In the genomic region with DNA sequence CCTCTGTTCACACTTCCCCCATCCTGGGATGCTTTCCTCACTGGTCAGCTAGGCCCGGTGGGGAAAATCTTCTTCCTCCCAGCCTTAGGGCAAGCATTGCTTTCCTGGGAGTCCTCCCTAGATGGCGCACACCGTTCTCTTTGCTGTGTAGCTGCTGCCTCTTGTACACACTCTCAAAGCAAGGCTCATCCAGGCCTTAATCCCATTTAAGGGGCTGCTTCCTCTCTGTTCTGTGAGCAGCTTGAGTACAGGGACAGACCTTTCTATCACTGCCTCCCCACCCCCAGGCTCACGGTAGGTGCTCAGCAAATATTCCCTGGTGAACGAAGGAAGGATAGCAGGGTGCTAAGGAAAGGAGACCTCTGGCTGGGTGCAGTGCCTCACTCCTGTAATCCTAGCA, we compare ENCODE assay signal across 10 cellular contexts. TPM values are rescaled to one million over a fixed set of nuclear protein-coding genes. Genes with fewer than 3 reads are reported as not detected.
DNase-seq lines count a peak whose midpoint lies in the region; ATAC-seq and TF ChIP-seq lines count a peak whose summit lies in the region.
"Had no signal": no experiment of that assay in that cellular context is flagged by ENCODE, and none has a peak within 500 bp of the region (broad histone marks: within the 10 kb centered on the region; RNA-seq: fewer than 3 reads in every experiment).

No MANE protein-coding gene starts in this region.

- H3K56ac ChIP-seq in IMR-90 (ENCODE audit: extremely low read depth, insufficient read depth, low read length) = no peak overlapping the region

- dilution Hi-C loops in IMR-90 (cut with HindIII; ENCODE audit: low sequenced_read_pairs, unreplicated experiment) = no loop called here

- H3K23ac ChIP-seq in IMR-90 (ENCODE audit: low read depth, low read length) = no peak overlapping the region

- no peak overlapping the region for H2BK120ac ChIP-seq in IMR-90 (ENCODE audit: low read depth, low read length)

- no peak overlapping the region for H2BK20ac ChIP-seq in IMR-90 (ENCODE audit: low read depth, low read length)

- H4K8ac ChIP-seq in IMR-90 (ENCODE audit: low read depth in 2 of 2, low read length in 2 of 2) = no peak overlapping the region

- H2BK15ac ChIP-seq in IMR-90 (ENCODE audit: low read depth, low read length) = no peak overlapping the region

- no peak overlapping the region for H2AFZ ChIP-seq in IMR-90 (replicated peaks; ENCODE audit: low read length, poor library complexity)

- 20% methylated on average over 1 of the region's 5 CpGs; no CpG with 5 or more reads in 1 of the 2 experiments for WGBS in IMR-90 (ENCODE audit: extremely low coverage in 2 of 2, insufficient read length in 1 of 2), 2 experiments

- POLR2A ChIA-PET in IMR-90 (lab: Charles Lee; ENCODE audit: unreplicated experiment) = no interaction called here

- no peak overlapping the region for H2BK5ac ChIP-seq in IMR-90 (ENCODE audit: low read depth, low read length, poor library complexity, severe bottlenecking)

- DNase-seq in D341Med (ENCODE audit: low spot score) (peak; percentile 66), IMR-90 (peak; percentile 35), SKM-1 treated with dmso at 0.1 percent for 144 hours (lab: John Stamatoyannopoulos, UW; ENCODE audit: unreplicated experiment) (peak; percentile 23), islet precursor cell (peak; percentile 83), globus pallidus (ENCODE audit: low spot score) (no peak), kidney tubule cell (ENCODE audit: low spot score) (no peak)
- DNase-seq: activated CD4-positive, alpha-beta T cell treated with anti-CD3 and anti-CD28 coated beads for 1 hour had no signal

- no peak overlapping the region for H4K5ac ChIP-seq in IMR-90 (ENCODE audit: low read depth, low read length)

- no peaks in the 10 kb centered on the region; the same call in 1 of the 2 replicates for H4K20me1 ChIP-seq in IMR-90 (ENCODE audit: insufficient read depth, low read length)

- peak; percentile 34 for TF ChIP-seq CTCF in IMR-90 (conservative IDR thresholded peaks at IDR 0.05; ENCODE audit: low read depth, low read length)

- no peak for TF ChIP-seq POLR2A in IMR-90 (IDR thresholded peaks at IDR 0.05; ENCODE audit: low read depth, low read length)

- H3K27ac ChIP-seq in IMR-90 (ENCODE audit: insufficient read depth, low read length) = no peak overlapping the region

- ATAC-seq in IMR-90 (ENCODE audit: low read depth) = peak; percentile 84
- no peak for ATAC-seq in GM18868 (IDR thresholded peaks at IDR 0.05; ENCODE audit: unreplicated experiment)
- ATAC-seq in GM21528 (IDR thresholded peaks at IDR 0.05; ENCODE audit: low FRiP score, unreplicated experiment) = no peak

- H3K36me3 ChIP-seq in IMR-90 (ENCODE audit: control insufficient read depth, insufficient read depth, low read length) = no peaks in the 10 kb centered on the region

- no peak overlapping the region for H3K4me2 ChIP-seq in IMR-90 (ENCODE audit: low read depth, low read length)

- TF ChIP-seq RAD21 in IMR-90 (IDR thresholded peaks at IDR 0.05; ENCODE audit: low read length) = no peak

- no peak overlapping the region for H3K14ac ChIP-seq in IMR-90 (replicated peaks; ENCODE audit: low read depth, low read length)

- H3K9me3 ChIP-seq in IMR-90 (ENCODE audit: control insufficient read depth, insufficient read depth, low read length) = no peaks in the 10 kb centered on the region

- peaks cover 7% of the 10 kb centered on the region; the same call in 1 of the 2 replicates for H3K27me3 ChIP-seq in IMR-90 (ENCODE audit: control insufficient read depth, insufficient read depth, low read length)

- no peak overlapping the region for H3K4me3 ChIP-seq in IMR-90 (ENCODE audit: insufficient read depth, low read depth, low read length)

- intact Hi-C loops in IMR-90 (cut with micrococcal nuclease) = no loop called here

- H3K79me1 ChIP-seq in IMR-90 (ENCODE audit: low read depth in 1 of 2, low read length in 2 of 2) = no peaks in the 10 kb centered on the region

- no peak overlapping the region for H2AK5ac ChIP-seq in IMR-90 (ENCODE audit: low read depth, low read length)

- no peaks in the 10 kb centered on the region for H3K4me1 ChIP-seq in IMR-90 (ENCODE audit: control insufficient read depth, insufficient read depth, low read length)

- BruUV-seq in IMR-90 (replicated peaks; lab: Mats Ljungman, UMichigan) = no TSS peak

- CTCF ChIA-PET in IMR-90 (lab: Yijun Ruan, JAX) = interaction anchor here (1.0 to 1.3 kb wide), 2 partner anchors 10 to 191 kb away, joined by 3 to 4 read pairs; no protein-coding TSS in a partner anchor

- no peak overlapping the region for H3K9ac ChIP-seq in IMR-90 (ENCODE audit: low read depth, low read length)

- H2AK9ac ChIP-seq in IMR-90 (replicated peaks; ENCODE audit: low read depth, low read length, poor library complexity) = no peak overlapping the region

- H3K4ac ChIP-seq in IMR-90 (ENCODE audit: low read depth, low read length) = no peak overlapping the region

- H3K18ac ChIP-seq in IMR-90 (ENCODE audit: low read depth, low read length) = no peak overlapping the region

- in situ Hi-C loops in IMR-90 (cut with MboI; ENCODE audit: low sequenced_read_pairs) = no loop called here

- no peak overlapping the region for H4K91ac ChIP-seq in IMR-90 (ENCODE audit: insufficient read depth, low read depth, low read length)

- H3K9me1 ChIP-seq in IMR-90 (ENCODE audit: insufficient read depth, low read length) = no peaks in the 10 kb centered on the region

TF ChIP-seq in IMR-90, 13 proteins besides CTCF, POLR2A, EP300 and RAD21:
- TF ChIP-seq, protein P1, sequence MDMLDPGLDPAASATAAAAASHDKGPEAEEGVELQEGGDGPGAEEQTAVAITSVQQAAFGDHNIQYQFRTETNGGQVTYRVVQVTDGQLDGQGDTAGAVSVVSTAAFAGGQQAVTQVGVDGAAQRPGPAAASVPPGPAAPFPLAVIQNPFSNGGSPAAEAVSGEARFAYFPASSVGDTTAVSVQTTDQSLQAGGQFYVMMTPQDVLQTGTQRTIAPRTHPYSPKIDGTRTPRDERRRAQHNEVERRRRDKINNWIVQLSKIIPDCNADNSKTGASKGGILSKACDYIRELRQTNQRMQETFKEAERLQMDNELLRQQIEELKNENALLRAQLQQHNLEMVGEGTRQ (IDR thresholded peaks at IDR 0.05; ENCODE audit: low read depth, low read length) = no peak
- TF ChIP-seq CEBPB (IDR thresholded peaks at IDR 0.05; ENCODE audit: low read depth, low read length) = no peak
- no peak for TF ChIP-seq RCOR1 (IDR thresholded peaks at IDR 0.05; ENCODE audit: insufficient replicate concordance, low read length)
- TF ChIP-seq MXI1 (IDR thresholded peaks at IDR 0.05; ENCODE audit: borderline replicate concordance, low read depth, low read length) = no peak
- no peak for TF ChIP-seq SMC3 (IDR thresholded peaks at IDR 0.05; ENCODE audit: low read depth, low read length)
- TF ChIP-seq BHLHE40 (IDR thresholded peaks at IDR 0.05; ENCODE audit: low read depth, low read length) = no peak
- TF ChIP-seq, protein P2, sequence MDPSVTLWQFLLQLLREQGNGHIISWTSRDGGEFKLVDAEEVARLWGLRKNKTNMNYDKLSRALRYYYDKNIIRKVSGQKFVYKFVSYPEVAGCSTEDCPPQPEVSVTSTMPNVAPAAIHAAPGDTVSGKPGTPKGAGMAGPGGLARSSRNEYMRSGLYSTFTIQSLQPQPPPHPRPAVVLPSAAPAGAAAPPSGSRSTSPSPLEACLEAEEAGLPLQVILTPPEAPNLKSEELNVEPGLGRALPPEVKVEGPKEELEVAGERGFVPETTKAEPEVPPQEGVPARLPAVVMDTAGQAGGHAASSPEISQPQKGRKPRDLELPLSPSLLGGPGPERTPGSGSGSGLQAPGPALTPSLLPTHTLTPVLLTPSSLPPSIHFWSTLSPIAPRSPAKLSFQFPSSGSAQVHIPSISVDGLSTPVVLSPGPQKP (IDR thresholded peaks at IDR 0.05; ENCODE audit: borderline replicate concordance, low read depth, low read length) = no peak
- TF ChIP-seq MAFK (IDR thresholded peaks at IDR 0.05; ENCODE audit: low read depth, low read length) = no peak
- TF ChIP-seq FOS (IDR thresholded peaks at IDR 0.05; ENCODE audit: low read depth, low read length) = no peak
- TF ChIP-seq RFX5 (IDR thresholded peaks at IDR 0.05; ENCODE audit: low read depth, low read length) = no peak
- TF ChIP-seq CHD1 (IDR thresholded peaks at IDR 0.05; ENCODE audit: low read depth, low read length) = no peak
- no peak for TF ChIP-seq NFE2L2 (IDR thresholded peaks at IDR 0.05; ENCODE audit: low read depth, low read length)
- no peak for TF ChIP-seq MAZ (IDR thresholded peaks at IDR 0.05; ENCODE audit: borderline replicate concordance, low read depth, low read length)

RNA-seq across cellular contexts. Expression of a gene that starts 11.0 kb away (rescaled TPM):
- not detected in 2 replicates for total RNA-seq in IMR-90 (2012; rRNA removed)
- not detected in 2 replicates for polyA plus RNA-seq in IMR-90 (2012; rRNA removed)
- polyA plus RNA-seq in IMR-90 (2012; cell fraction: cytosol; rRNA removed) = not detected in 2 replicates
- 0.11 TPM in 1 of 2 replicates, not detected in the other for polyA plus RNA-seq in IMR-90 (2012; cell fraction: nucleus; rRNA removed; ENCODE audit: low replicate concordance)
- total RNA-seq: renal cortical epithelial cell had no signal

RNA-seq across cellular contexts. Expression of a gene that starts 20.5 kb away (rescaled TPM):
- 8.4 and 8.6 TPM in 2 replicates for total RNA-seq in IMR-90 (2012; rRNA removed)
- polyA plus RNA-seq in IMR-90 (2012; rRNA removed) = 20.2 and 25.7 TPM in 2 replicates
- polyA plus RNA-seq in IMR-90 (2012; cell fraction: cytosol; rRNA removed) = 7.1 and 20.6 TPM in 2 replicates
- polyA plus RNA-seq in IMR-90 (2012; cell fraction: nucleus; rRNA removed; ENCODE audit: low replicate concordance) = 7.3 and 27.0 TPM in 2 replicates

Comparison
In these comparisons a context has a peak if more than half of its experiments do, and no peak if none do; other contexts are left out.
1. DNase-seq: peak in D341Med (single experiment), IMR-90 (single experiment), SKM-1 treated with dmso at 0.1 percent for 144 hours (single experiment) and islet precursor cell (single experiment); none in globus pallidus (single experiment) and kidney tubule cell (single experiment).